Comparison of ENCODE assay signal across 20 cellular contexts in the genomic region with DNA sequence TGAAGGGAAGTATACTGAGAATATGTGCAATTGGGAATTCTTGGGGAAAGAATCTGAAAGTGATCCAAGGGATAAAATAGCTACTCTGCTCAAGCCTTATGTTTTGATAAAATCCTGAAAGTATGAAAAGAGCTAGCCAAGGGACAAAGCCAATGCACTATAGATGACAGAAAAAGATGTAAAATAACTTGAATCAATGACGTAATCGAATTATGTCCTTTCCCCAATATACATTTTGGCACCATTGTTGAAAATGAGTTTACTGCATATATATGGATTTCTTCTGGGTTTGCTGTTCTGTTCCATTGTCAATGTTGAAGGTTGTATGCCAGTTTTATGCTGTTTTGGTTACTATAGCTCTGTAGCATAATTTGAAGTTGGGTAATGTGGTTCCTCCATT.
"Had no signal": no experiment of that assay in that cellular context is flagged by ENCODE, and none has a peak within 500 bp of the region (broad histone marks: within the 10 kb centered on the region; RNA-seq: fewer than 3 reads in every experiment).

No MANE protein-coding gene starts in this region.

- H3K4me1 Mint-ChIP-seq: IgD-negative memory B cell had no signal

- H3K27ac Mint-ChIP-seq: IgD-negative memory B cell had no signal

- FAIRE-seq: RCC 7860 had no signal

- H3K36me3 ChIP-seq: MG63, SJSA1 had no signal

- H3K4me1 ChIP-seq: SJSA1 had no signal

- H3K27me3 ChIP-seq: MG63, SJSA1 had no signal

- H3K36me3 Mint-ChIP-seq: IgD-negative memory B cell had no signal

- DNase-seq: KBM-7, NCI-H1092 treated with DMSO at 0.1 percent for 48 hours, NCI-H1436, NCI-H187, NCI-H2029, NCI-H2081 treated with DMSO at 0.1 percent for 48 hours, NCI-H2171, NCI-H226, NCI-H510A, NCI-H524 treated with DMSO at 0.1 percent for 48 hours, NCI-H69, NCI-H774, Right ventricle myocardium superior, RPMI8226, SIG-M5 had no signal

- H3K4me3 ChIP-seq: MG63, SJSA1, SK-N-MC had no signal

- H3K27me3 Mint-ChIP-seq: IgD-negative memory B cell had no signal

- H3K9me3 ChIP-seq: MG63, SJSA1 had no signal

- H3K27ac ChIP-seq: SJSA1, SK-N-MC had no signal
